8 cellular contexts compared by ENCODE assay signal in genomic region chr14:35403085-35403396, GRCh38. TPM values are rescaled to one million over a fixed set of nuclear protein-coding genes. Genes with fewer than 3 reads are reported as not detected.
DNase-seq lines count a peak whose midpoint lies in the region; ATAC-seq, FAIRE-seq and TF ChIP-seq lines count a peak whose summit lies in the region.

No MANE protein-coding gene starts in this region.

- H3K79me2 ChIP-seq in SK-N-SH (ENCODE audit: insufficient read depth) (peaks cover 38% of the 10 kb centered on the region), smooth muscle cell (ENCODE audit: low read depth) (peaks cover 26% of the 10 kb centered on the region)

- no peak for TF ChIP-seq EP300 in SK-N-SH (IDR thresholded peaks at IDR 0.05; ENCODE audit: borderline replicate concordance in 1 of 2, low read depth in 1 of 2, low read length in 1 of 2)

- no peak for TF ChIP-seq CTCF in SK-N-SH (IDR thresholded peaks at IDR 0.05)
- no peak for TF ChIP-seq CTCF in left ventricle myocardium inferior (IDR thresholded peaks at IDR 0.05; ENCODE audit: borderline replicate concordance)
- no peak for TF ChIP-seq CTCF in smooth muscle cell (IDR thresholded peaks at IDR 0.05; ENCODE audit: borderline replicate concordance, insufficient read depth, poor library complexity, severe bottlenecking)

- peaks cover 30% of the 10 kb centered on the region for H4K20me1 ChIP-seq in SK-N-SH (ENCODE audit: insufficient read depth)
- H4K20me1 ChIP-seq in smooth muscle cell (ENCODE audit: low read depth) = peaks cover 33% of the 10 kb centered on the region

- DNase-seq in SK-N-SH (no peak), left ventricle myocardium inferior (peak; percentile 35), smooth muscle cell (lab: John Stamatoyannopoulos, UW; ENCODE audit: unreplicated experiment) (no peak), mucosa of gallbladder (ENCODE audit: low spot score) (no peak), GM12892 (ENCODE audit: insufficient read length) (no peak), SIG-M5 treated with dmso at 0.1 percent for 504 hours (lab: John Stamatoyannopoulos, UW; ENCODE audit: unreplicated experiment) (no peak)
- DNase-seq in activated naive CD4-positive, alpha-beta T cell treated with anti-CD3 and anti-CD28 coated beads, Interleukin-2, amount 50 U/mL, for 72 hours (ENCODE audit: low spot score in 2 of 2) = peak in 1 of 2 donors; percentile 69

- H3K9me3 Mint-ChIP-seq in activated naive CD4-positive, alpha-beta T cell treated with anti-CD3 and anti-CD28 coated beads, Interleukin-2, amount 50 U/mL, for 72 hours = no peaks in the 10 kb centered on the region

- H3K4me1 ChIP-seq in SK-N-SH (ENCODE audit: control insufficient read depth in 1 of 2, insufficient read depth in 2 of 2, low read depth in 1 of 2, low read length in 1 of 2) (peaks cover 25 to 33% of the 10 kb centered on the region in 2 experiments; a peak in 3 of 4 replicates), left ventricle myocardium inferior (peaks cover 91% of the 10 kb centered on the region), smooth muscle cell (ENCODE audit: low read depth) (peaks cover 27% of the 10 kb centered on the region)

- TF ChIP-seq RAD21 in SK-N-SH (IDR thresholded peaks at IDR 0.05; ENCODE audit: low read length) = no peak

- CTCF ChIA-PET in SK-N-SH (lab: Yijun Ruan, JAX) = interaction anchor here (1.4 to 3.3 kb wide), 4 partner anchors 10 to 284 kb away, joined by 3 to 12 read pairs (median 9); partner anchors contain the start of gene INSM2

- H3K4me3 ChIP-seq in SK-N-SH (ENCODE audit: low read depth in 2 of 2, low read length in 1 of 2) = peak overlapping the region; percentile 85 to 87
- peak overlapping the region; percentile 89 for H3K4me3 ChIP-seq in left ventricle myocardium inferior
- H3K4me3 ChIP-seq in smooth muscle cell = peak overlapping the region; percentile 99

- H3K36me3 ChIP-seq in SK-N-SH (replicated peaks in 1 of 2; ENCODE audit: control insufficient read depth in 1 of 2, insufficient read depth in 2 of 2, low read length in 1 of 2) = peaks cover 31 to 35% of the 10 kb centered on the region in 2 experiments
- peaks cover 42% of the 10 kb centered on the region for H3K36me3 ChIP-seq in left ventricle myocardium inferior
- peaks cover 10% of the 10 kb centered on the region for H3K36me3 ChIP-seq in smooth muscle cell (ENCODE audit: low read depth)

- WGBS in SK-N-SH (ENCODE audit: low lambda C conversion rate) = 43% methylated on average over 5 of the region's 7 CpGs
- 57% methylated on average over 7 of the region's 7 CpGs for WGBS in smooth muscle cell (ENCODE audit: low lambda C conversion rate)

- no peaks in the 10 kb centered on the region for H3K27me3 ChIP-seq in SK-N-SH (ENCODE audit: insufficient read depth)
- no peaks in the 10 kb centered on the region for H3K27me3 ChIP-seq in left ventricle myocardium inferior (ENCODE audit: low read depth)
- no peaks in the 10 kb centered on the region for H3K27me3 ChIP-seq in smooth muscle cell (ENCODE audit: low read depth)

- H3K27ac Mint-ChIP-seq in activated naive CD4-positive, alpha-beta T cell treated with anti-CD3 and anti-CD28 coated beads, Interleukin-2, amount 50 U/mL, for 72 hours = peak overlapping the region; percentile 99 to 100

- no peaks in the 10 kb centered on the region for H3K9me2 ChIP-seq in SK-N-SH

- H3K27ac ChIP-seq in SK-N-SH (ENCODE audit: low read depth in 2 of 2, low read length in 1 of 2) (peak overlapping the region; percentile 79 to 82), left ventricle myocardium inferior (replicated peaks) (peak overlapping the region; percentile 100), smooth muscle cell (ENCODE audit: low read depth) (peak overlapping the region; percentile 88)

- H2AFZ ChIP-seq in SK-N-SH (ENCODE audit: low read depth) = no peak overlapping the region
- no peak overlapping the region for H2AFZ ChIP-seq in smooth muscle cell (ENCODE audit: low read depth)

- TF ChIP-seq POLR2A in GM12892 (IDR thresholded peaks at IDR 0.05; ENCODE audit: low read depth, low read length) = no peak; the same call in 1 of the 2 replicates

- H3K36me3 Mint-ChIP-seq in activated naive CD4-positive, alpha-beta T cell treated with anti-CD3 and anti-CD28 coated beads, Interleukin-2, amount 50 U/mL, for 72 hours = peaks cover 38 to 39% of the 10 kb centered on the region in 2 donors

- H3F3A ChIP-seq in SK-N-SH (replicated peaks; ENCODE audit: insufficient read depth) = peaks cover 46% of the 10 kb centered on the region
- H3F3A ChIP-seq in smooth muscle cell (ENCODE audit: low read depth) = peaks cover 38% of the 10 kb centered on the region

- no peak for FAIRE-seq in GM12892 (lab: Jason Lieb, UNC)

- POLR2A ChIA-PET in SK-N-SH (lab: Yijun Ruan, JAX) = interaction anchor here (1.6 kb wide), 1 partner anchor 111 kb away, joined by 4 read pairs; the partner anchor contains the start of gene PSMA6

- ATAC-seq in SK-N-SH treated with all-trans-retinoic acid at 6 μM for 48 hours = no peak
- ATAC-seq in activated naive CD4-positive, alpha-beta T cell treated with anti-CD3 and anti-CD28 coated beads, Interleukin-2, amount 50 U/mL, for 72 hours = peak; percentile 4 to 24

- H3K9me3 ChIP-seq in SK-N-SH (no peaks in the 10 kb centered on the region), left ventricle myocardium inferior (replicated peaks) (no peaks in the 10 kb centered on the region), smooth muscle cell (replicated peaks; ENCODE audit: low read depth) (no peaks in the 10 kb centered on the region)

- intact Hi-C loops in left ventricle myocardium inferior (cut with micrococcal nuclease) = loop anchor here (10.0 kb wide), 1 partner anchor 68 kb away; no protein-coding TSS in a partner anchor

- H3K4me2 ChIP-seq in SK-N-SH (peak overlapping the region; percentile 96), smooth muscle cell (peak overlapping the region; percentile 87)

- peak overlapping the region; percentile 83 for H3K9ac ChIP-seq in SK-N-SH
- peak overlapping the region; percentile 88 for H3K9ac ChIP-seq in smooth muscle cell (ENCODE audit: low read depth)

TF ChIP-seq in SK-N-SH, 30 proteins besides CTCF, POLR2A, EP300 and RAD21:
- TF ChIP-seq FOSL2 (IDR thresholded peaks at IDR 0.05; ENCODE audit: borderline replicate concordance, low read depth) (no peak), JUND (IDR thresholded peaks at IDR 0.05) (no peak), GABPA (IDR thresholded peaks at IDR 0.05; ENCODE audit: low read depth) (no peak), FOXM1 (IDR thresholded peaks at IDR 0.05; ENCODE audit: low read depth) (no peak), RXRA (IDR thresholded peaks at IDR 0.05; ENCODE audit: borderline replicate concordance, low read depth) (no peak), SMC3 (IDR thresholded peaks at IDR 0.05; ENCODE audit: low read depth, low read length) (no peak), MEF2A (IDR thresholded peaks at IDR 0.05; ENCODE audit: borderline replicate concordance, low read depth) (no peak), TAF1 (IDR thresholded peaks at IDR 0.05; ENCODE audit: borderline replicate concordance, low read depth, low read length) (no peak), MXI1 (IDR thresholded peaks at IDR 0.05; ENCODE audit: low read depth, low read length) (no peak), GATA2 (CRISPR knock-in tag; IDR thresholded peaks at IDR 0.05) (no peak)

TF ChIP-seq in SK-N-SH treated with all-trans-retinoic acid at 6 μM for 48 hours, 23 proteins besides CTCF, POLR2A, EP300 and RAD21 (continues in another document):
- no peak for TF ChIP-seq ZC3H10 (CRISPR knock-in tag; IDR thresholded peaks at IDR 0.05)
- no peak for TF ChIP-seq GLIS3 (CRISPR knock-in tag; IDR thresholded peaks at IDR 0.05)
- TF ChIP-seq ESRRG (CRISPR knock-in tag; IDR thresholded peaks at IDR 0.05) = no peak
- no peak for TF ChIP-seq TSHZ2 (CRISPR knock-in tag; IDR thresholded peaks at IDR 0.05)
- no peak for TF ChIP-seq ZNF565 (CRISPR knock-in tag; conservative IDR thresholded peaks at IDR 0.05; ENCODE audit: low read depth)
- TF ChIP-seq TOX (CRISPR knock-in tag; IDR thresholded peaks at IDR 0.05; ENCODE audit: borderline replicate concordance) = no peak
- no peak for TF ChIP-seq ZFP30 (CRISPR knock-in tag; IDR thresholded peaks at IDR 0.05)
- no peak for TF ChIP-seq ZNF70 (CRISPR knock-in tag; IDR thresholded peaks at IDR 0.05)
- TF ChIP-seq BACH2 (CRISPR knock-in tag; IDR thresholded peaks at IDR 0.05; ENCODE audit: borderline replicate concordance) = no peak
- no peak for TF ChIP-seq ZFP3 (CRISPR knock-in tag; IDR thresholded peaks at IDR 0.05)
- TF ChIP-seq TCF4 (CRISPR knock-in tag; IDR thresholded peaks at IDR 0.05; ENCODE audit: borderline replicate concordance) = no peak
- no peak for TF ChIP-seq ZNF8 (CRISPR knock-in tag; IDR thresholded peaks at IDR 0.05)

RNA-seq across cellular contexts. Expression of gene NFKBIA, which starts 1.5 kb away (rescaled TPM):
- polyA plus RNA-seq in SK-N-SH (2012; rRNA removed) = 56.3 and 56.7 TPM in 2 replicates
- 30.8 and 34.1 TPM in 2 replicates for polyA plus RNA-seq in SK-N-SH (2012; cell fraction: cytosol; rRNA removed)
- 154 and 164 TPM in 2 replicates for polyA plus RNA-seq in SK-N-SH (2012; cell fraction: nucleus; rRNA removed)
- total RNA-seq in activated naive CD4-positive, alpha-beta T cell treated with anti-CD3 and anti-CD28 coated beads, Interleukin-2, amount 50 U/mL, for 72 hours = 100 to 1,000 TPM; 150 to 303 TPM
- total RNA-seq in left ventricle myocardium inferior = 78.0 TPM
- 170 and 215 TPM in 2 replicates for total RNA-seq in smooth muscle cell
- polyA plus RNA-seq in smooth muscle cell = 207 and 223 TPM in 2 replicates
- total RNA-seq in mucosa of gallbladder = 74.8 TPM
- polyA plus RNA-seq in GM12892 (2012; ENCODE audit: missing spikeins) = 229 TPM
